ENCODE assay signal across 2 cellular contexts in genomic region chr4:59825104-59825503, GRCh38.
TF ChIP-seq lines count a peak whose summit lies in the region.

No MANE protein-coding gene starts in this region.

TF ChIP-seq in GM12891, 5 proteins besides CTCF, POLR2A, EP300 and RAD21:
- TF ChIP-seq SPI1 (IDR thresholded peaks at IDR 0.05; ENCODE audit: low read depth, low read length), result 0 out of 2 replicates have a peak, but pooled peaks have one; percentile 18
- TF ChIP-seq POLR2AphosphoS5 (IDR thresholded peaks at IDR 0.05; ENCODE audit: low read depth, low read length), result no peak

TF ChIP-seq in GM12878, 131 proteins besides CTCF, POLR2A, EP300 and RAD21:
- TF ChIP-seq CUX1 (IDR thresholded peaks at IDR 0.05; ENCODE audit: insufficient replicate concordance, low read depth, low read length) (no peak), ZBTB40 (IDR thresholded peaks at IDR 0.05; ENCODE audit: borderline replicate concordance) (no peak), ATF7 (IDR thresholded peaks at IDR 0.05; ENCODE audit: low read depth) (no peak), ATF2 (IDR thresholded peaks at IDR 0.05; ENCODE audit: low read length) (no peak), TCF7 (IDR thresholded peaks at IDR 0.05; ENCODE audit: borderline replicate concordance) (no peak), BHLHE40 (IDR thresholded peaks at IDR 0.05; ENCODE audit: borderline replicate concordance in 1 of 2, low read depth in 2 of 2, low read length in 1 of 2) (no peak), BACH1 (IDR thresholded peaks at IDR 0.05; ENCODE audit: borderline replicate concordance) (no peak), ZNF274 (IDR thresholded peaks at IDR 0.05; ENCODE audit: insufficient read depth, insufficient read length) (no peak), ZNF687 (IDR thresholded peaks at IDR 0.05) (no peak), RBBP5 (conservative IDR thresholded peaks at IDR 0.05) (no peak), MEF2B (IDR thresholded peaks at IDR 0.05; ENCODE audit: partially characterized antibody, poor library complexity, severe bottlenecking) (no peak), IRF3 (IDR thresholded peaks at IDR 0.05) (no peak), DPF2 (IDR thresholded peaks at IDR 0.05) (no peak), FOXK2 (IDR thresholded peaks at IDR 0.05) (no peak), ZZZ3 (IDR thresholded peaks at IDR 0.05; ENCODE audit: control insufficient read depth, insufficient read length, low read depth) (no peak), POLR2AphosphoS2 (IDR thresholded peaks at IDR 0.05; ENCODE audit: low read depth, low read length) (no peak), ZNF24 (IDR thresholded peaks at IDR 0.05) (no peak), NBN (IDR thresholded peaks at IDR 0.05) (no peak)
TF ChIP-seq in GM12878: peak in this region for 0.
